ENCODE assay signal across 8 cellular contexts in genomic region chr19:38402623-38402966, GRCh38. TPM values are rescaled to one million over a fixed set of nuclear protein-coding genes. Genes with fewer than 3 reads are reported as not detected.
DNase-seq lines count a peak whose midpoint lies in the region; ATAC-seq and TF ChIP-seq lines count a peak whose summit lies in the region.

No MANE protein-coding gene starts in this region.

- H3K4me1 ChIP-seq in PC-3 (ENCODE audit: insufficient read depth, low read length) (peaks cover 8% of the 10 kb centered on the region; the same call in 1 of the 2 replicates), esophagus (ENCODE audit: control insufficient read depth in 2 of 2, insufficient read depth in 2 of 2, low read length in 1 of 2) (peaks cover 0 to 2% of the 10 kb centered on the region in 2 donors)

- DNase-seq in PC-3: no peak
- no peak for DNase-seq in skeletal muscle cell (ENCODE audit: low read depth)
- no peak for DNase-seq in NCI-H128 (lab: John Stamatoyannopoulos, UW; ENCODE audit: unreplicated experiment)
- no peak for DNase-seq in NCI-H1436 treated with DMSO at 0.1 percent for 48 hours (lab: John Stamatoyannopoulos, UW)
- no peak for DNase-seq in NCI-H446 treated with DMSO at 0.1 percent for 48 hours (lab: John Stamatoyannopoulos, UW)

- BruUV-seq in PC-3 (replicated peaks; lab: Mats Ljungman, UMichigan): no TSS peak

- TF ChIP-seq CTCF in PC-3 (conservative IDR thresholded peaks at IDR 0.05; ENCODE audit: low read depth, low read length): no peak

- no peaks in the 10 kb centered on the region for H4K20me1 ChIP-seq in PC-3 (ENCODE audit: low read length)

- peak; percentile 4 for TF ChIP-seq POLR2A in GM19099 (IDR thresholded peaks at IDR 0.05; ENCODE audit: extremely low read depth, insufficient read length, low read depth)

- WGBS in esophagus, 2 donors: 6 to 7% methylated on average over 18 of the region's 18 CpGs

- peak overlapping the region; percentile 86 for H3K4me2 ChIP-seq in PC-3 (ENCODE audit: low read length)

- H3K9ac ChIP-seq in PC-3 (ENCODE audit: low read length): no peak overlapping the region

- no peaks in the 10 kb centered on the region for H3F3A ChIP-seq in PC-3 (ENCODE audit: low read length, unreplicated experiment)

- H3K27ac ChIP-seq in PC-3 (ENCODE audit: low read length): no peak overlapping the region
- H3K27ac ChIP-seq in esophagus (ENCODE audit: low read depth in 2 of 2, low read length in 1 of 2): peak overlapping the region; percentile 3 to 73

- H3K79me2 ChIP-seq in PC-3 (ENCODE audit: low read length): 0 out of 2 replicates have a peak, but pooled peaks cover 4% of the 10 kb centered on the region

- no peaks in the 10 kb centered on the region for H3K9me2 ChIP-seq in PC-3 (replicated peaks; ENCODE audit: low read length)

- POLR2A ChIA-PET in PC-3 (lab: Charles Lee; ENCODE audit: unreplicated experiment): interaction anchor here (0.6 to 1.6 kb wide), 5 partner anchors 15 to 628 kb away, joined by 4 to 11 read pairs (median 7); partner anchors contain the start of genes GGN and PSMD8

- intact Hi-C loops in PC-3 (cut with micrococcal nuclease): loop anchor here (10.0 kb wide), 1 partner anchor 552 kb away; no protein-coding TSS in a partner anchor

- no peaks in the 10 kb centered on the region for H3K9me3 ChIP-seq in PC-3 (ENCODE audit: low read length)
- no peaks in the 10 kb centered on the region for H3K9me3 ChIP-seq in esophagus (ENCODE audit: control insufficient read depth in 2 of 2, insufficient read depth in 1 of 2, low read depth in 1 of 2, low read length in 1 of 2)

- H2AFZ ChIP-seq in PC-3 (ENCODE audit: low read length): peak overlapping the region; percentile 89

- no peaks in the 10 kb centered on the region for H3K36me3 ChIP-seq in PC-3 (ENCODE audit: low read depth, low read length)
- peaks cover 3 to 17% of the 10 kb centered on the region in 2 donors for H3K36me3 ChIP-seq in esophagus (ENCODE audit: control insufficient read depth in 2 of 2, insufficient read depth in 2 of 2, low read length in 1 of 2)

- ATAC-seq in PC-3 (no peak), GM18867 (IDR thresholded peaks at IDR 0.05; ENCODE audit: unreplicated experiment) (no peak)

- H3K27me3 ChIP-seq in PC-3 (ENCODE audit: low read length) (no peaks in the 10 kb centered on the region), esophagus (ENCODE audit: control insufficient read depth in 1 of 2, insufficient read depth in 2 of 2, low read length in 2 of 2) (no peaks in the 10 kb centered on the region)

- CTCF ChIA-PET in PC-3 (lab: Charles Lee): interaction anchor here (0.6 to 1.6 kb wide), 15 partner anchors 13 to 464 kb away, joined by 3 to 26 read pairs (median 5); partner anchors contain the start of genes EIF3K and GGN

- H3K4me3 ChIP-seq in PC-3 (ENCODE audit: low read length) (peak overlapping the region; percentile 64), esophagus (ENCODE audit: low read depth in 1 of 2, low read length in 2 of 2) (peak overlapping the region; percentile 26 to 73), skeletal muscle cell (ENCODE audit: low read depth, low read length) (peak overlapping the region; percentile 76)

RNA-seq across cellular contexts. Expression of gene FAM98C, which starts 0.3 kb away (rescaled TPM):
- total RNA-seq in PC-3 (2014; rRNA removed): 23.5 and 53.6 TPM in 2 replicates
- polyA plus RNA-seq in esophagus: 10 to 100 TPM; 23.8 to 25.0 TPM

RNA-seq across cellular contexts. Expression of gene SPRED3, which starts 14.1 kb away (rescaled TPM):
- 3.1 and 4.1 TPM in 2 replicates for total RNA-seq in PC-3 (2014; rRNA removed)
- under 1 TPM; 0.24 to 0.37 TPM for polyA plus RNA-seq in esophagus

RNA-seq across cellular contexts. Expression of gene GGN, which starts 14.8 kb away (rescaled TPM):
- 0.29 and 0.73 TPM in 2 replicates for total RNA-seq in PC-3 (2014; rRNA removed)
- polyA plus RNA-seq in esophagus: under 1 TPM; 0.12 to 0.29 TPM

RNA-seq across cellular contexts. Expression of gene RASGRP4, which starts 23.4 kb away (rescaled TPM):
- not detected in 2 replicates for total RNA-seq in PC-3 (2014; rRNA removed)
- under 1 TPM; 0.24 to 0.35 TPM for polyA plus RNA-seq in esophagus

RNA-seq across cellular contexts. Expression of gene PSMD8, which starts 28.2 kb away (rescaled TPM):
- total RNA-seq in PC-3 (2014; rRNA removed): 290 and 367 TPM in 2 replicates
- 100 to 1,000 TPM in 1 of 2 donors, 10 to 100 TPM in 1; 46.7 to 162 TPM for polyA plus RNA-seq in esophagus
